In genomic region chr20:37535443-37536132, GRCh38 we compare ENCODE assay signal across 20 cellular contexts. TPM values are rescaled to one million over a fixed set of nuclear protein-coding genes. Genes with fewer than 3 reads are reported as not detected.
DNase-seq lines count a peak whose midpoint lies in the region; ATAC-seq, FAIRE-seq and TF ChIP-seq lines count a peak whose summit lies in the region.
"Had no signal": no experiment of that assay in that cellular context is flagged by ENCODE, and none has a peak within 500 bp of the region (broad histone marks: within the 10 kb centered on the region; RNA-seq: fewer than 3 reads in every experiment).

No MANE protein-coding gene starts in this region.

- H3K36me3 Mint-ChIP-seq in stimulated activated effector memory CD8-positive, alpha-beta T cell treated with anti-CD3 and anti-CD28 coated beads, Interleukin-12 subunit alpha, Interleukin-12 subunit beta, amount 100 ng/mL, for 72 hours, result no peaks in the 10 kb centered on the region
- H3K36me3 Mint-ChIP-seq: neural progenitor cell had no signal

- DNase-seq in cardiac muscle cell (ENCODE audit: low read depth in 1 of 2, low spot score in 1 of 2), result no peak
- no peak for DNase-seq in right atrium auricular region (ENCODE audit: low spot score)
- DNase-seq in K562 (ENCODE audit: extremely low read depth in 1 of 4, low spot score in 3 of 4), result no peak
- no peak for DNase-seq in mucosa of descending colon
- DNase-seq in SKM-1 (lab: John Stamatoyannopoulos, UW; ENCODE audit: unreplicated experiment), result no peak
- no peak for DNase-seq in GOT3 (lab: John Stamatoyannopoulos, UW)
- no peak for DNase-seq in stimulated activated effector memory CD8-positive, alpha-beta T cell treated with anti-CD3 and anti-CD28 coated beads, Interleukin-12 subunit alpha, Interleukin-12 subunit beta, amount 100 ng/mL, for 72 hours (ENCODE audit: low spot score in 2 of 2)
- DNase-seq: brain microvascular endothelial cell, Karpas-422, left ventricle myocardium inferior, NCI-H2081 treated with DMSO at 0.1 percent for 48 hours, NCI-H524 treated with DMSO at 0.1 percent for 48 hours, SW 1271 had no signal

- H3K79me2 ChIP-seq in K562 (ENCODE audit: control insufficient read depth, insufficient read depth, low read length), result no peaks in the 10 kb centered on the region

- TF ChIP-seq POLR2A in K562 (conservative IDR thresholded peaks at IDR 0.05), result no peak

- no peak for FAIRE-seq in K562 (lab: Jason Lieb, UNC)
- FAIRE-seq: colon, endometrium had no signal

- H3K4me3 ChIP-seq in cardiac muscle cell (no peak overlapping the region), right atrium auricular region (no peak overlapping the region), K562 (no peak overlapping the region), mucosa of descending colon (no peak overlapping the region)
- H3K4me3 ChIP-seq: BLaER1 treated with 17β-estradiol and CSF1 and Interleukin-3, amounts not matched to agents 10 nM and 100 nM; left ventricle myocardium inferior; neural progenitor cell had no signal

- H2AFZ ChIP-seq in K562 (ENCODE audit: low read depth, low read length), result peak overlapping the region; percentile 52; the same call in 1 of the 2 replicates
- H2AFZ ChIP-seq: neural progenitor cell had no signal

- peaks cover 8% of the 10 kb centered on the region for H3K4me1 Mint-ChIP-seq in stimulated activated effector memory CD8-positive, alpha-beta T cell treated with anti-CD3 and anti-CD28 coated beads, Interleukin-12 subunit alpha, Interleukin-12 subunit beta, amount 100 ng/mL, for 72 hours

- no TSS peak for BruUV-seq in K562 (replicated peaks; lab: Mats Ljungman, UMichigan)

- no peak overlapping the region for H3K4me3 Mint-ChIP-seq in stimulated activated effector memory CD8-positive, alpha-beta T cell treated with anti-CD3 and anti-CD28 coated beads, Interleukin-12 subunit alpha, Interleukin-12 subunit beta, amount 100 ng/mL, for 72 hours
- H3K4me3 Mint-ChIP-seq: neural progenitor cell had no signal

- H3K9ac ChIP-seq in K562 (ENCODE audit: insufficient read depth in 1 of 2, low read depth in 2 of 2, low read length in 2 of 2), result no peak overlapping the region
- H3K9ac ChIP-seq: BLaER1 treated with 17β-estradiol and CSF1 and Interleukin-3, amounts not matched to agents 10 nM and 100 nM; neural progenitor cell had no signal

- H3K27ac ChIP-seq in cardiac muscle cell, result peak overlapping the region; percentile 7
- H3K27ac ChIP-seq in right atrium auricular region, result no peak overlapping the region
- H3K27ac ChIP-seq in K562 (ENCODE audit: extremely low read depth, low read depth, low read length), result no peak overlapping the region
- H3K27ac ChIP-seq: BLaER1 treated with 17β-estradiol and CSF1 and Interleukin-3, amounts not matched to agents 10 nM and 100 nM; brain microvascular endothelial cell; left ventricle myocardium inferior; neural progenitor cell had no signal

- H3K9me1 ChIP-seq in K562 (ENCODE audit: control insufficient read depth, insufficient read depth, low read length), result no peaks in the 10 kb centered on the region

- in situ Hi-C loops in K562 (cut with MboI), result loop anchor here (5.0 to 10.0 kb wide), 2 partner anchors 281 to 338 kb away; no protein-coding TSS in a partner anchor

- H3K27me3 ChIP-seq in cardiac muscle cell (no peaks in the 10 kb centered on the region), right atrium auricular region (no peaks in the 10 kb centered on the region), K562 (ENCODE audit: control insufficient read depth in 2 of 2, insufficient read depth in 2 of 2, low read length in 2 of 2) (no peaks in the 10 kb centered on the region; a peak in 1 of 5 replicates)
- H3K27me3 ChIP-seq: BLaER1 treated with 17β-estradiol and CSF1 and Interleukin-3, amounts not matched to agents 10 nM and 100 nM; brain microvascular endothelial cell; neural progenitor cell had no signal

- no peaks in the 10 kb centered on the region for H4K20me1 ChIP-seq in K562 (replicated peaks; ENCODE audit: control insufficient read depth, insufficient read depth, low read length)
- H4K20me1 ChIP-seq: BLaER1 treated with 17β-estradiol and CSF1 and Interleukin-3, amounts not matched to agents 10 nM and 100 nM had no signal

- TF ChIP-seq CTCF in cardiac muscle cell (IDR thresholded peaks at IDR 0.05; ENCODE audit: low read depth, low read length), result no peak
- TF ChIP-seq CTCF in right atrium auricular region (IDR thresholded peaks at IDR 0.05), result no peak
- TF ChIP-seq CTCF in K562 (IDR thresholded peaks at IDR 0.05 in 2 of 3, conservative IDR thresholded peaks at IDR 0.05 in 1 of 3; ENCODE audit: insufficient read depth in 2 of 3, low read depth in 1 of 3, low read length in 3 of 3), result no peak
- no peak for TF ChIP-seq CTCF in mucosa of descending colon (IDR thresholded peaks at IDR 0.05)

- no peaks in the 10 kb centered on the region for H3K36me3 ChIP-seq in cardiac muscle cell
- H3K36me3 ChIP-seq in right atrium auricular region, result no peaks in the 10 kb centered on the region
- no peaks in the 10 kb centered on the region for H3K36me3 ChIP-seq in K562 (ENCODE audit: control insufficient read depth, insufficient read depth, low read length)
- H3K36me3 ChIP-seq in mucosa of descending colon (ENCODE audit: low read depth), result no peaks in the 10 kb centered on the region
- H3K36me3 ChIP-seq: BLaER1 treated with 17β-estradiol and CSF1 and Interleukin-3, amounts not matched to agents 10 nM and 100 nM; brain microvascular endothelial cell; left ventricle myocardium inferior; neural progenitor cell had no signal

- H3K9me3 Mint-ChIP-seq in stimulated activated effector memory CD8-positive, alpha-beta T cell treated with anti-CD3 and anti-CD28 coated beads, Interleukin-12 subunit alpha, Interleukin-12 subunit beta, amount 100 ng/mL, for 72 hours, result no peaks in the 10 kb centered on the region
- H3K9me3 Mint-ChIP-seq: activated T-helper 2 cell treated with anti-CD3 and anti-CD28 coated beads, Interferon-gamma antibody, Interleukin-2, Interleukin-4, amounts not matched to agents 10 μg/mL and 5 μg/mL and 100 μg/mL, durations not matched to agents 14 hours and 24 hours and 36 hours; neural progenitor cell had no signal

- intact Hi-C loops in K562 (cut with micrococcal nuclease) (no loop called here), mucosa of descending colon (cut with DNase I, micrococcal nuclease) (loop anchor here (10.0 kb wide), 2 partner anchors 151 to 341 kb away; no protein-coding TSS in a partner anchor)

- ATAC-seq in K562 (no peak), mucosa of descending colon (peak; percentile 22), GM19395 (IDR thresholded peaks at IDR 0.05; ENCODE audit: unreplicated experiment) (no peak)
- no peak for ATAC-seq in stimulated activated effector memory CD8-positive, alpha-beta T cell treated with anti-CD3 and anti-CD28 coated beads, Interleukin-12 subunit alpha, Interleukin-12 subunit beta, amount 100 ng/mL, for 72 hours

- CTCF ChIA-PET in K562 (lab: Yijun Ruan, JAX; ENCODE audit: low intra/inter-chr PET ratio), result interaction anchor here (1.8 to 2.7 kb wide), 4 partner anchors 253 to 343 kb away, joined by 8 to 18 read pairs (median 12); no protein-coding TSS in a partner anchor

- H3K4me2 ChIP-seq in K562 (ENCODE audit: insufficient read depth, low read length), result no peak overlapping the region
- H3K4me2 ChIP-seq: neural progenitor cell had no signal

- H3K4me1 ChIP-seq in cardiac muscle cell (ENCODE audit: low read depth) (peaks cover 6% of the 10 kb centered on the region), right atrium auricular region (peaks cover 0 to 7% of the 10 kb centered on the region in 2 donors), K562 (replicated peaks in 1 of 2; ENCODE audit: control insufficient read depth in 2 of 2, insufficient read depth in 2 of 2, low read length in 2 of 2) (peaks cover 0 to 8% of the 10 kb centered on the region in 2 experiments; a peak in 1 of 5 replicates), mucosa of descending colon (ENCODE audit: low read depth) (peaks cover 22% of the 10 kb centered on the region)

- POLR2A ChIA-PET in K562 (lab: Yijun Ruan, JAX), result interaction anchor here (0.7 to 1.1 kb wide), 4 partner anchors 35 to 345 kb away, joined by 3 read pairs; no protein-coding TSS in a partner anchor

- no peak for TF ChIP-seq EP300 in K562 (IDR thresholded peaks at IDR 0.05; ENCODE audit: low read length)

- WGBS in K562 (ENCODE audit: insufficient coverage, low coverage, missing lambda C conversion rate), result 19% methylated on average over 10 of the region's 10 CpGs

- H3K27ac Mint-ChIP-seq in stimulated activated effector memory CD8-positive, alpha-beta T cell treated with anti-CD3 and anti-CD28 coated beads, Interleukin-12 subunit alpha, Interleukin-12 subunit beta, amount 100 ng/mL, for 72 hours, result no peak overlapping the region
- H3K27ac Mint-ChIP-seq: activated T-helper 2 cell treated with anti-CD3 and anti-CD28 coated beads, Interferon-gamma antibody, Interleukin-2, Interleukin-4, amounts not matched to agents 10 μg/mL and 5 μg/mL and 100 μg/mL, durations not matched to agents 14 hours and 24 hours and 36 hours; neural progenitor cell had no signal

- H3K9me3 ChIP-seq in cardiac muscle cell (ENCODE audit: low read depth) (no peaks in the 10 kb centered on the region), right atrium auricular region (no peaks in the 10 kb centered on the region), K562 (replicated peaks; ENCODE audit: control insufficient read depth, insufficient read depth, low read depth, low read length) (no peaks in the 10 kb centered on the region), mucosa of descending colon (no peaks in the 10 kb centered on the region)
- H3K9me3 ChIP-seq: BLaER1 treated with 17β-estradiol and CSF1 and Interleukin-3, amounts not matched to agents 10 nM and 100 nM; left ventricle myocardium inferior had no signal

- no peak for TF ChIP-seq RAD21 in K562 (CRISPR knock-in tag; conservative IDR thresholded peaks at IDR 0.05 in 1 of 2, IDR thresholded peaks at IDR 0.05 in 1 of 2)

RNA-seq across cellular contexts. Expression of gene BLCAP, which starts 7.9 kb away (rescaled TPM):
- total RNA-seq in cardiac muscle cell, result 87.4 and 89.5 TPM in 2 replicates
- polyA plus RNA-seq in cardiac muscle cell, result 100 and 112 TPM in 2 replicates
- 10 to 100 TPM; 66.6 to 78.7 TPM for total RNA-seq in right atrium auricular region
- 43.7 and 53.8 TPM in 2 replicates for total RNA-seq in K562 (2011; cell fraction: chromatin; rRNA removed; ENCODE audit: low replicate concordance)
- total RNA-seq in K562 (2011; cell fraction: nucleolus; rRNA removed), result 36.5 and 40.0 TPM in 2 replicates
- total RNA-seq in K562 (2011; cell fraction: nucleoplasm; rRNA removed), result 62.1 and 86.8 TPM in 2 replicates
- total RNA-seq in K562 (2014; rRNA removed), result 20.6 and 24.2 TPM in 2 replicates
- total RNA-seq in K562 (2014; rRNA removed; fragmentation: Illumina TruSeq; extraction: Trizol), result 19.6 and 21.0 TPM in 2 replicates
- 26.4 and 27.6 TPM in 2 replicates for total RNA-seq in K562 (2015; rRNA removed; fragmentation: Illumina TruSeq; extraction: Trizol)
- 30.1 and 34.0 TPM in 2 replicates for total RNA-seq in K562 (2021)
- polyA plus RNA-seq in K562 (2011; rRNA removed), result 29.6 and 41.5 TPM in 2 replicates
- 47.2 and 47.4 TPM in 2 replicates for polyA plus RNA-seq in K562 (2011; cell fraction: cytosol; rRNA removed)
- polyA plus RNA-seq in K562 (2011; cell fraction: nucleus; rRNA removed), result 31.4 and 37.8 TPM in 2 replicates
- polyA plus RNA-seq in K562 (2012), result 25.2 and 30.6 TPM in 2 replicates
- polyA plus RNA-seq in K562 (2014; fragmentation: Illumina TruSeq; extraction: Trizol), result 31.5 and 31.9 TPM in 2 replicates
- 10 to 100 TPM; 16.9 to 17.3 TPM for polyA plus RNA-seq in K562 (2014; fragmentation: Nextera tagmentation; extraction: Ambion mirVana)
- 37.1 and 38.9 TPM in 2 replicates for polyA plus RNA-seq in K562 (2014; rRNA removed)
- polyA minus RNA-seq in K562 (2011; rRNA and poly(A)+ RNA removed), result 23.6 and 40.0 TPM in 2 replicates
- 11.2 and 17.5 TPM in 2 replicates for polyA minus RNA-seq in K562 (2011; cell fraction: cytosol; rRNA and poly(A)+ RNA removed)
- polyA minus RNA-seq in K562 (2011; cell fraction: nucleus; rRNA and poly(A)+ RNA removed), result 9.4 and 10.1 TPM in 2 replicates
- total RNA-seq in mucosa of descending colon, result 100 to 1,000 TPM in 2 of 3 donors, 10 to 100 TPM in 1; 87.9 to 110 (median 108) TPM

RNA-seq across cellular contexts. Expression of gene NNAT, which starts 14.5 kb away (rescaled TPM):
- total RNA-seq in cardiac muscle cell, result 3.6 and 4.2 TPM in 2 replicates
- 1.1 and 5.2 TPM in 2 replicates for polyA plus RNA-seq in cardiac muscle cell
- 1 to 10 TPM in 1 of 2 donors, under 1 TPM in 1; 0.78 to 2.6 TPM for total RNA-seq in right atrium auricular region
- not detected in 2 replicates for total RNA-seq in K562 (2011; cell fraction: chromatin; rRNA removed; ENCODE audit: low replicate concordance)
- total RNA-seq in K562 (2011; cell fraction: nucleolus; rRNA removed), result not detected in 2 replicates
- not detected in 2 replicates for total RNA-seq in K562 (2011; cell fraction: nucleoplasm; rRNA removed)
- not detected in 2 replicates for total RNA-seq in K562 (2014; rRNA removed)
- total RNA-seq in K562 (2014; rRNA removed; fragmentation: Illumina TruSeq; extraction: Trizol), result not detected in 2 replicates
- total RNA-seq in K562 (2015; rRNA removed; fragmentation: Illumina TruSeq; extraction: Trizol), result not detected in 2 replicates
- total RNA-seq in K562 (2021), result 0.13 TPM in 1 of 2 replicates, not detected in the other
- not detected in 2 replicates for polyA plus RNA-seq in K562 (2011; rRNA removed)
- polyA plus RNA-seq in K562 (2011; cell fraction: cytosol; rRNA removed), result not detected in 2 replicates
- not detected in 2 replicates for polyA plus RNA-seq in K562 (2011; cell fraction: nucleus; rRNA removed)
- 0.34 and 0.64 TPM in 2 replicates for polyA plus RNA-seq in K562 (2012)
- polyA plus RNA-seq in K562 (2014; fragmentation: Illumina TruSeq; extraction: Trizol), result not detected in 2 replicates
- polyA plus RNA-seq in K562 (2014; fragmentation: Nextera tagmentation; extraction: Ambion mirVana), result not detected
- polyA plus RNA-seq in K562 (2014; rRNA removed), result not detected in 2 replicates
- not detected in 2 replicates for polyA minus RNA-seq in K562 (2011; rRNA and poly(A)+ RNA removed)
- not detected in 2 replicates for polyA minus RNA-seq in K562 (2011; cell fraction: cytosol; rRNA and poly(A)+ RNA removed)
- not detected in 2 replicates for polyA minus RNA-seq in K562 (2011; cell fraction: nucleus; rRNA and poly(A)+ RNA removed)
- 10 to 100 TPM in 1 of 3 donors, 1 to 10 TPM in 1, under 1 TPM in 1; 0.32 to 41.3 (median 4.0) TPM for total RNA-seq in mucosa of descending colon
- total RNA-seq: activated T-helper 2 cell treated with anti-CD3 and anti-CD28 coated beads, Interferon-gamma antibody, Interleukin-2, Interleukin-4, amounts not matched to agents 10 μg/mL and 5 μg/mL and 100 μg/mL, durations not matched to agents 14 hours and 24 hours and 36 hours; G401 had no signal
